13 cellular contexts compared by ENCODE assay signal in genomic region chr12:3042394-3042793, GRCh38. TPM values are rescaled to one million over a fixed set of nuclear protein-coding genes. Genes with fewer than 3 reads are reported as not detected.
DNase-seq lines count a peak whose midpoint lies in the region; ATAC-seq and TF ChIP-seq lines count a peak whose summit lies in the region.
"Had no signal": no experiment of that assay in that cellular context is flagged by ENCODE, and none has a peak within 500 bp of the region (broad histone marks: within the 10 kb centered on the region; RNA-seq: fewer than 3 reads in every experiment).

No MANE protein-coding gene starts in this region.

- H3K27me3 Mint-ChIP-seq in natural killer cell treated with Interleukin-12 subunit alpha and Interleukin-12 subunit beta and Interleukin-15 and Interleukin-18, amount 100 ng/mL, for 72 hours = peaks cover 17 to 19% of the 10 kb centered on the region in 2 donors

- H3K9me2 ChIP-seq in SU-DHL-6 (replicated peaks; ENCODE audit: insufficient read depth, low read length) = no peaks in the 10 kb centered on the region

- peak; percentile 20 for DNase-seq in D341Med (ENCODE audit: low spot score)
- DNase-seq in NB4 (ENCODE audit: low read depth) = peak; percentile 90
- DNase-seq in mucosa of descending colon = no peak
- DNase-seq in natural killer cell treated with Interleukin-12 subunit alpha and Interleukin-12 subunit beta and Interleukin-15 and Interleukin-18, amount 100 ng/mL, for 72 hours (ENCODE audit: low spot score) = no peak
- no peak for DNase-seq in NCI-H146 treated with DMSO at 0.1 percent for 48 hours (lab: John Stamatoyannopoulos, UW; ENCODE audit: unreplicated experiment)
- no peak for DNase-seq in OCI-M1 (lab: John Stamatoyannopoulos, UW)
- DNase-seq in breast epithelium (ENCODE audit: low spot score in 2 of 2) = no peak
- DNase-seq: activated CD4-positive, alpha-beta memory T cell treated with anti-CD3 and anti-CD28 coated beads, Interleukin-2, amount 10 ng/mL, durations not matched to agents 7 days and 5 days; activated gamma-delta T cell treated with Interleukin-2 at 50 U/mL for 16 hours; CD4-positive, CD25-positive, alpha-beta regulatory T cell; hippocampal formation; T-helper 2 cell had no signal

- no peaks in the 10 kb centered on the region for H3F3A ChIP-seq in SU-DHL-6 (ENCODE audit: insufficient read depth)

- no peaks in the 10 kb centered on the region for H3K27me3 ChIP-seq in SU-DHL-6 (ENCODE audit: low read length)
- H3K27me3 ChIP-seq in breast epithelium = no peaks in the 10 kb centered on the region

- no peak overlapping the region for H3K27ac Mint-ChIP-seq in natural killer cell treated with Interleukin-12 subunit alpha and Interleukin-12 subunit beta and Interleukin-15 and Interleukin-18, amount 100 ng/mL, for 72 hours
- H3K27ac Mint-ChIP-seq: activated CD4-positive, alpha-beta memory T cell treated with anti-CD3 and anti-CD28 coated beads, Interleukin-2, amount 10 ng/mL, durations not matched to agents 7 days and 5 days had no signal

- H3K9me3 ChIP-seq in SU-DHL-6 (ENCODE audit: insufficient read depth, low read length) (no peaks in the 10 kb centered on the region), mucosa of descending colon (no peaks in the 10 kb centered on the region), breast epithelium (no peaks in the 10 kb centered on the region)

- no peaks in the 10 kb centered on the region for H4K20me1 ChIP-seq in SU-DHL-6 (ENCODE audit: low read depth, low read length)

- H3K27ac ChIP-seq in SU-DHL-6 (ENCODE audit: low read depth, low read length) (peak overlapping the region; percentile 22; the same call in 1 of the 2 replicates), breast epithelium (no peak overlapping the region)

- no peaks in the 10 kb centered on the region for H3K4me1 Mint-ChIP-seq in natural killer cell treated with Interleukin-12 subunit alpha and Interleukin-12 subunit beta and Interleukin-15 and Interleukin-18, amount 100 ng/mL, for 72 hours (ENCODE audit: low read depth in 2 of 2)
- H3K4me1 Mint-ChIP-seq: activated CD4-positive, alpha-beta memory T cell treated with anti-CD3 and anti-CD28 coated beads, Interleukin-2, amount 10 ng/mL, durations not matched to agents 7 days and 5 days; CD4-positive, CD25-positive, alpha-beta regulatory T cell had no signal

- H3K36me3 ChIP-seq in SU-DHL-6 (ENCODE audit: low read length) (no peaks in the 10 kb centered on the region), mucosa of descending colon (ENCODE audit: low read depth) (no peaks in the 10 kb centered on the region), breast epithelium (no peaks in the 10 kb centered on the region)

- ATAC-seq in mucosa of descending colon = peak; percentile 10
- ATAC-seq in natural killer cell treated with Interleukin-12 subunit alpha and Interleukin-12 subunit beta and Interleukin-15 and Interleukin-18, amount 100 ng/mL, for 72 hours = no peak

- H3K9me3 Mint-ChIP-seq in natural killer cell treated with Interleukin-12 subunit alpha and Interleukin-12 subunit beta and Interleukin-15 and Interleukin-18, amount 100 ng/mL, for 72 hours = no peaks in the 10 kb centered on the region
- H3K9me3 Mint-ChIP-seq: activated CD4-positive, alpha-beta memory T cell treated with anti-CD3 and anti-CD28 coated beads, Interleukin-2, amount 10 ng/mL, durations not matched to agents 7 days and 5 days had no signal

- H3K4me1 ChIP-seq in mucosa of descending colon (ENCODE audit: low read depth) = no peaks in the 10 kb centered on the region
- no peaks in the 10 kb centered on the region for H3K4me1 ChIP-seq in breast epithelium

- no peak overlapping the region for H2AFZ ChIP-seq in SU-DHL-6 (ENCODE audit: low read depth, low read length, severe bottlenecking)

- no peaks in the 10 kb centered on the region for H3K36me3 Mint-ChIP-seq in natural killer cell treated with Interleukin-12 subunit alpha and Interleukin-12 subunit beta and Interleukin-15 and Interleukin-18, amount 100 ng/mL, for 72 hours
- H3K36me3 Mint-ChIP-seq: CD4-positive, CD25-positive, alpha-beta regulatory T cell had no signal

- TF ChIP-seq POLR2A in NB4 (IDR thresholded peaks at IDR 0.05; ENCODE audit: extremely low read depth, insufficient read length) = no peak
- TF ChIP-seq POLR2A in breast epithelium (IDR thresholded peaks at IDR 0.05) = no peak

- peak overlapping the region; percentile 11 for H3K4me2 ChIP-seq in SU-DHL-6 (ENCODE audit: low read depth, low read length, poor library complexity, severe bottlenecking)

- no peak overlapping the region for H3K9ac ChIP-seq in SU-DHL-6 (ENCODE audit: low read length)

- no peak for TF ChIP-seq CTCF in NB4 (IDR thresholded peaks at IDR 0.05; ENCODE audit: low read depth, low read length)
- no peak for TF ChIP-seq CTCF in SU-DHL-6 (IDR thresholded peaks at IDR 0.05; ENCODE audit: insufficient read depth, low read length, poor library complexity, severe bottlenecking)
- no peak for TF ChIP-seq CTCF in mucosa of descending colon (IDR thresholded peaks at IDR 0.05)
- TF ChIP-seq CTCF in breast epithelium (IDR thresholded peaks at IDR 0.05) = no peak

- no peak overlapping the region for H3K4me3 Mint-ChIP-seq in natural killer cell treated with Interleukin-12 subunit alpha and Interleukin-12 subunit beta and Interleukin-15 and Interleukin-18, amount 100 ng/mL, for 72 hours
- H3K4me3 Mint-ChIP-seq: activated CD4-positive, alpha-beta memory T cell treated with anti-CD3 and anti-CD28 coated beads, Interleukin-2, amount 10 ng/mL, durations not matched to agents 7 days and 5 days; CD4-positive, CD25-positive, alpha-beta regulatory T cell had no signal

- no peaks in the 10 kb centered on the region for H3K79me2 ChIP-seq in SU-DHL-6 (ENCODE audit: insufficient read depth, low read length)

- intact Hi-C loops in mucosa of descending colon (cut with DNase I, micrococcal nuclease) (loop anchor here in 1 of 2 donors (5.0 kb wide), 1 partner anchor 185 kb away; the partner anchor contains the start of gene TEX52), breast epithelium (cut with DNase I; ENCODE audit: low total_unique reads) (no loop called here)

- H3K4me3 ChIP-seq in NB4 (ENCODE audit: low read depth, low read length) (no peak overlapping the region), SU-DHL-6 (ENCODE audit: insufficient read depth, low read length, poor library complexity, severe bottlenecking) (no peak overlapping the region), mucosa of descending colon (no peak overlapping the region), breast epithelium (no peak overlapping the region)

RNA-seq across cellular contexts. Expression of gene TSPAN9, which starts 34.8 kb away (rescaled TPM):
- 10 to 100 TPM in 1 of 3 donors, 1 to 10 TPM in 2; 4.7 to 28.4 (median 8.5) TPM for total RNA-seq in mucosa of descending colon
- total RNA-seq in natural killer cell treated with Interleukin-12 subunit alpha and Interleukin-12 subunit beta and Interleukin-15 and Interleukin-18, amount 100 ng/mL, for 72 hours = under 1 TPM in 1 of 2 donors, not detected in 1; 0.10 TPM
- total RNA-seq in breast epithelium = 10 to 100 TPM; 16.8 to 44.9 (median 36.9) TPM

Comparison
In these comparisons a context has a peak if more than half of its experiments do, and no peak if none do; other contexts are left out.
1. DNase-seq: peak in D341Med (single experiment) and NB4 (single experiment); none in mucosa of descending colon (0 of 3), natural killer cell treated with Interleukin-12 subunit alpha and Interleukin-12 subunit beta and Interleukin-15 and Interleukin-18, amount 100 ng/mL, for 72 hours (single experiment), NCI-H146 treated with DMSO at 0.1 percent for 48 hours (single experiment), OCI-M1 (single experiment) and breast epithelium (0 of 2).
2. RNA of gene TSPAN9, which starts 34.8 kb away (total RNA-seq): 16.8 to 44.9 TPM in breast epithelium and 4.7 to 28.4 TPM in mucosa of descending colon; 0.10 TPM in natural killer cell treated with Interleukin-12 subunit alpha and Interleukin-12 subunit beta and Interleukin-15 and Interleukin-18, amount 100 ng/mL, for 72 hours; every median in the first group is over 4 times any median in the second.